In the genomic region with DNA sequence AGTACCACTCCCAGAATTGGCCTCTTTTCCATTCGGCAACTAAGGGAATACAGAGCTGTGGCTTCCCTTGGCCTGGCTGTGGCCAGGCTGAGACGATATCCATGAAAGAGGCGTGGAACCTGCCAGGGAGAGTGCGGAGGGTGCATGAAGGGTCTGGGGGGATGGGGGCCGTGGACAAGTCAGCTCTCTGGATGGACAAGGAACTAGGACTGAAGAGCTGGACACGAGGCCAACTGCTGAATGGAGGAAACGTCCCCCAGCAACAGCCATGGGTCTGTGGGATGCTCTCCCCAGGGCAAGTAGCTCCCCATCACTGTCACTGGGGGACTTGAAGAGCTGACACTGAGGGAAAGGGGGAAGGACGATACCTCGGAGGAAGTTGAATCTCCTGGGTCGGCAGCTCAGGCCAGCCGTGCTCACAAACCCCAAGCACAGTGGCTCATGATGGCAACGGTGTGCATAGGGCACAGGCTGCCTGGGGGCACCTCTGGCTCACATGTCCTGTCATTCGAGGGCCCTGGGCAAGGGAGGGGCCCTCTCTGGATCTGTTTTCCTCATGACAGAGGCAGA, we compare ENCODE assay signal across 21 cellular contexts. TPM values are rescaled to one million over a fixed set of nuclear protein-coding genes. Genes with fewer than 3 reads are reported as not detected.
DNase-seq lines count a peak whose midpoint lies in the region; ATAC-seq, FAIRE-seq and TF ChIP-seq lines count a peak whose summit lies in the region.
"Had no signal": no experiment of that assay in that cellular context is flagged by ENCODE, and none has a peak within 500 bp of the region (broad histone marks: within the 10 kb centered on the region; RNA-seq: fewer than 3 reads in every experiment).

No MANE protein-coding gene starts in this region.

- POLR2A ChIA-PET in H1 (lab: Charles Lee; ENCODE audit: partially characterized antibody) = no interaction called here
- POLR2A ChIA-PET in activated CD4-positive, alpha-beta memory T cell treated with anti-CD3 and anti-CD28 coated beads for 36 hours (lab: Charles Lee) = no interaction called here

- H3K27ac ChIP-seq in H1 (ENCODE audit: low read depth, low read length) = no peak overlapping the region
- H3K27ac ChIP-seq: 22Rv1 had no signal

- peaks cover 10% of the 10 kb centered on the region for H3K23me2 ChIP-seq in H1 (ENCODE audit: low read depth, low read length)

- H3K4ac ChIP-seq in H1 (replicated peaks; ENCODE audit: insufficient read length, low read depth, low read length) = no peak overlapping the region

- no peaks in the 10 kb centered on the region for H3K36me3 ChIP-seq in H1 (ENCODE audit: control insufficient read depth in 2 of 4, insufficient read depth in 4 of 4, low read length in 3 of 4)
- H3K36me3 ChIP-seq: HAP-1 had no signal

- no peak overlapping the region for H3K4me3 Mint-ChIP-seq in activated CD4-positive, alpha-beta memory T cell treated with anti-CD3 and anti-CD28 coated beads for 36 hours
- H3K4me3 Mint-ChIP-seq in T-helper 17 cell = no peak overlapping the region
- H3K4me3 Mint-ChIP-seq: CD14-positive monocyte had no signal

- TF ChIP-seq POLR2A in H1 (IDR thresholded peaks at IDR 0.05; ENCODE audit: control extremely low read depth in 1 of 2, low read depth in 2 of 2, low read length in 2 of 2) = no peak
- TF ChIP-seq POLR2A in GM12891 (IDR thresholded peaks at IDR 0.05; ENCODE audit: low read depth, low read length) = no peak

- no peak overlapping the region for H2AFZ ChIP-seq in H1 (ENCODE audit: low read length)

- no peak overlapping the region for H2BK120ac ChIP-seq in H1 (replicated peaks; ENCODE audit: low read depth, low read length)

- H3K9ac ChIP-seq in H1 (replicated peaks in 1 of 4; ENCODE audit: extremely low read depth in 1 of 4, low read depth in 3 of 4, low read length in 3 of 4) = no peak overlapping the region

- no peak overlapping the region for H3K4me3 ChIP-seq in H1 (ENCODE audit: extremely low read depth in 1 of 4, insufficient read depth in 2 of 4, low read depth in 3 of 4, low read length in 4 of 4)
- H3K4me3 ChIP-seq: HAP-1 had no signal

- no peaks in the 10 kb centered on the region; a peak in 1 of 4 replicates for H3K79me2 ChIP-seq in H1 (ENCODE audit: control insufficient read depth in 1 of 2, insufficient read depth in 2 of 2, low read length in 2 of 2)

- no peaks in the 10 kb centered on the region; the same call in 1 of the 2 replicates for H3K79me1 ChIP-seq in H1 (ENCODE audit: low read depth, low read length)

- no peaks in the 10 kb centered on the region for H3K9me3 ChIP-seq in H1 (ENCODE audit: insufficient read depth in 2 of 2, low read depth in 1 of 2, low read length in 1 of 2)
- H3K9me3 ChIP-seq in T-helper 17 cell (ENCODE audit: control insufficient read depth, low read length, poor library complexity, severe bottlenecking) = no peaks in the 10 kb centered on the region
- H3K9me3 ChIP-seq: HAP-1 had no signal

- no peak for TF ChIP-seq CTCF in H1 (IDR thresholded peaks at IDR 0.05; ENCODE audit: control extremely low read depth in 1 of 3, insufficient read depth in 1 of 3, low read depth in 1 of 3, low read length in 3 of 3)

- H2BK15ac ChIP-seq in H1 (ENCODE audit: low read length) = 0 out of 2 replicates have a peak overlapping the region, but pooled peaks have one; percentile 46

- TF ChIP-seq RAD21 in H1 (IDR thresholded peaks at IDR 0.05 in 1 of 2, conservative IDR thresholded peaks at IDR 0.05 in 1 of 2; ENCODE audit: low read depth in 2 of 2, low read length in 2 of 2) = no peak

- H2BK20ac ChIP-seq in H1 (ENCODE audit: low read length) = no peak overlapping the region

- H4K91ac ChIP-seq in H1 (replicated peaks; ENCODE audit: insufficient read length, low read length) = no peak overlapping the region

- H4K8ac ChIP-seq in H1 (ENCODE audit: extremely low read depth, insufficient read depth, low read length) = no peak overlapping the region

- TF ChIP-seq EP300 in H1 (IDR thresholded peaks at IDR 0.05; ENCODE audit: borderline replicate concordance in 1 of 2, low read depth in 2 of 2, low read length in 2 of 2) = no peak

- H3K4me1 ChIP-seq in H1 (replicated peaks in 1 of 4; ENCODE audit: control insufficient read depth in 3 of 4, insufficient read depth in 4 of 4, low read length in 3 of 4) = peaks cover 0 to 21% (median 6%) of the 10 kb centered on the region in 4 experiments; a peak in 5 of 7 replicates
- H3K4me1 ChIP-seq: HAP-1 had no signal

- no peak for FAIRE-seq in H1 (lab: Jason Lieb, UNC)
- FAIRE-seq in GM12891 (lab: Jason Lieb, UNC) = no peak

- H2BK5ac ChIP-seq in H1 (ENCODE audit: low read depth, low read length) = no peak overlapping the region

- H3K36me3 Mint-ChIP-seq in activated CD4-positive, alpha-beta memory T cell treated with anti-CD3 and anti-CD28 coated beads for 36 hours = no peaks in the 10 kb centered on the region
- H3K36me3 Mint-ChIP-seq in T-helper 17 cell (ENCODE audit: low read depth) = peaks cover 6% of the 10 kb centered on the region

- DNase-seq in cardiac septum (ENCODE audit: low spot score) (peak; percentile 26), left ventricle myocardium superior (no peak), H1 (ENCODE audit: low read depth in 1 of 2, low spot score in 2 of 2) (no peak), posterior vena cava (ENCODE audit: low spot score) (peak; percentile 38), T1000 (lab: John Stamatoyannopoulos, UW) (no peak), T-helper 17 cell (no peak), GM12891 (ENCODE audit: insufficient read length, low spot score) (no peak)
- DNase-seq in activated CD4-positive, alpha-beta memory T cell treated with anti-CD3 and anti-CD28 coated beads for 36 hours = no peak
- DNase-seq: DMS53, EL, KBM-7, MM.1S, NCI-H1048, NCI-H1417 treated with DMSO at 0.1 percent for 48 hours, NCI-H187, NCI-H526 treated with DMSO at 0.1 percent for 48 hours, SHP77 treated with DMSO at 0.1 percent for 48 hours had no signal

- CTCF ChIA-PET in H1 (lab: Charles Lee; ENCODE audit: partially characterized antibody) = interaction anchor here (0.7 to 12.6 kb wide), 6 partner anchors 13 to 331 kb away, joined by 3 to 137 read pairs (median 3); no protein-coding TSS in a partner anchor
- CTCF ChIA-PET in activated CD4-positive, alpha-beta memory T cell treated with anti-CD3 and anti-CD28 coated beads for 36 hours (lab: Charles Lee) = no interaction called here

- H3K4me2 ChIP-seq in H1 (ENCODE audit: insufficient read depth in 1 of 2, low read depth in 2 of 2, low read length in 2 of 2) = no peak overlapping the region

- H3K23ac ChIP-seq in H1 (ENCODE audit: insufficient read length) = no peak overlapping the region

- H4K5ac ChIP-seq in H1 (ENCODE audit: insufficient read length, low read depth, low read length) = no peak overlapping the region

- no peak overlapping the region for H3K56ac ChIP-seq in H1 (replicated peaks; ENCODE audit: insufficient read length, low read depth, low read length)

- H2BK12ac ChIP-seq in H1 (ENCODE audit: low read depth, low read length) = no peak overlapping the region

- H3K18ac ChIP-seq in H1 (ENCODE audit: extremely low read depth, low read length) = no peak overlapping the region

- H3K14ac ChIP-seq in H1 (ENCODE audit: insufficient read length) = no peak overlapping the region

- peaks cover 29% of the 10 kb centered on the region for H3K27me3 Mint-ChIP-seq in activated CD4-positive, alpha-beta memory T cell treated with anti-CD3 and anti-CD28 coated beads for 36 hours
- H3K27me3 Mint-ChIP-seq in T-helper 17 cell = peaks cover 50% of the 10 kb centered on the region

- WGBS in H1 (ENCODE audit: extremely low coverage in 1 of 2, insufficient coverage in 1 of 2, insufficient read length in 1 of 2, insufficient replicate concordance in 2 of 2, low coverage in 1 of 2, low lambda C conversion rate in 2 of 2, missing lambda C conversion rate in 1 of 2), 2 experiments = 89% methylated on average over 9 of the region's 13 CpGs; no CpG with 5 or more reads in 1 of the 2 experiments

- intact Hi-C loops in cardiac septum (cut with DNase I) (loop anchor here (10.0 kb wide), 1 partner anchor 299 kb away; no protein-coding TSS in a partner anchor), left ventricle myocardium superior (cut with micrococcal nuclease) (loop anchor here (10.0 kb wide), 1 partner anchor 331 kb away; no protein-coding TSS in a partner anchor), posterior vena cava (cut with DNase I) (loop anchor here in 1 of 2 donors (10.0 kb wide), 1 partner anchor 299 kb away; no protein-coding TSS in a partner anchor)
- intact Hi-C loops in activated CD4-positive, alpha-beta memory T cell treated with anti-CD3 and anti-CD28 coated beads for 36 hours (cut with micrococcal nuclease) = no loop called here

- H3K4me1 Mint-ChIP-seq in activated CD4-positive, alpha-beta memory T cell treated with anti-CD3 and anti-CD28 coated beads for 36 hours (ENCODE audit: low read depth) = peaks cover 3% of the 10 kb centered on the region
- peaks cover 4% of the 10 kb centered on the region for H3K4me1 Mint-ChIP-seq in T-helper 17 cell

- H3K9me3 Mint-ChIP-seq in activated CD4-positive, alpha-beta memory T cell treated with anti-CD3 and anti-CD28 coated beads for 36 hours = no peaks in the 10 kb centered on the region

- H4K20me1 ChIP-seq in H1 (replicated peaks in 1 of 2; ENCODE audit: control insufficient read depth in 1 of 2, insufficient read depth in 2 of 2, low read length in 2 of 2) = peaks cover 1 to 2% of the 10 kb centered on the region in 2 experiments

- H3K27ac Mint-ChIP-seq in activated CD4-positive, alpha-beta memory T cell treated with anti-CD3 and anti-CD28 coated beads for 36 hours = no peak overlapping the region
- H3K27ac Mint-ChIP-seq in T-helper 17 cell = no peak overlapping the region

- 0 out of 2 replicates have a peak overlapping the region, but pooled peaks have one; percentile 34 for H2AK5ac ChIP-seq in H1 (ENCODE audit: low read depth, low read length)

- H3K27me3 ChIP-seq in H1 (replicated peaks in 1 of 4; ENCODE audit: control insufficient read depth in 3 of 4, extremely low read depth in 1 of 4, insufficient read depth in 3 of 4, low read length in 3 of 4) = peaks cover 0 to 2% (median 2%) of the 10 kb centered on the region in 4 experiments; a peak in 4 of 7 replicates

- ATAC-seq in left ventricle myocardium superior (no peak), T-helper 17 cell (no peak)
- ATAC-seq: SK-N-SH treated with all-trans-retinoic acid at 6 μM for 48 hours had no signal

RNA-seq across cellular contexts. Expression of a gene that starts 4.1 kb away (rescaled TPM):
- total RNA-seq in cardiac septum (8.6 TPM), left ventricle myocardium superior (12.5 TPM), posterior vena cava (10 to 100 TPM; 29.2 to 38.2 TPM), T-helper 17 cell (not detected)
- total RNA-seq in H1 (2021; fragmentation: NEBNext Ultra II Directional; extraction: Animal tissue kit (Norgen Biotek cat#: 25700)) = 47.9 and 53.4 TPM in 2 replicates
- polyA plus RNA-seq in H1 (2011; rRNA removed) = 49.7 and 53.0 TPM in 2 replicates
- polyA plus RNA-seq in H1 (2011; cell fraction: cytosol; rRNA removed) = 37.8 TPM
- 42.9 TPM for polyA plus RNA-seq in H1 (2011; cell fraction: nucleus; rRNA removed)
- polyA plus RNA-seq in H1 (2012, experiment 1 of 2) = 67.7 to 74.9 TPM (median 71.8 TPM) in 4 replicates
- polyA plus RNA-seq in H1 (2012, experiment 2 of 2) = 33.0 TPM
- 44.2 TPM for polyA plus RNA-seq in H1 (2013, experiment 1 of 2)
- polyA plus RNA-seq in H1 (2013, experiment 2 of 2) = 49.5 TPM
- polyA minus RNA-seq in H1 (2011; rRNA and poly(A)+ RNA removed) = 23.8 and 30.3 TPM in 2 replicates
- polyA minus RNA-seq in H1 (2011; cell fraction: cytosol; rRNA and poly(A)+ RNA removed) = 18.1 TPM
- 17.3 TPM for polyA minus RNA-seq in H1 (2011; cell fraction: nucleus; rRNA and poly(A)+ RNA removed)
- total RNA-seq in activated CD4-positive, alpha-beta memory T cell treated with anti-CD3 and anti-CD28 coated beads for 36 hours = not detected
- not detected for polyA plus RNA-seq in GM12891 (2012; ENCODE audit: low read depth, missing spikeins)

Comparison
In these comparisons a context has a peak if more than half of its experiments do, and no peak if none do; other contexts are left out.
1. DNase-seq: peak in cardiac septum (single experiment) and posterior vena cava (single experiment); none in left ventricle myocardium superior (single experiment), H1 (0 of 2), T1000 (single experiment), activated CD4-positive, alpha-beta memory T cell treated with anti-CD3 and anti-CD28 coated beads for 36 hours (single experiment), T-helper 17 cell (0 of 3) and GM12891 (single experiment).